In genomic region chr2:207143131-207143473, GRCh38 we compare ENCODE assay signal across 9 cellular contexts. TPM values are rescaled to one million over a fixed set of nuclear protein-coding genes. Genes with fewer than 3 reads are reported as not detected.
DNase-seq lines count a peak whose midpoint lies in the region; ATAC-seq, FAIRE-seq and TF ChIP-seq lines count a peak whose summit lies in the region.
"Had no signal": no experiment of that assay in that cellular context is flagged by ENCODE, and none has a peak within 500 bp of the region (broad histone marks: within the 10 kb centered on the region; RNA-seq: fewer than 3 reads in every experiment).

No MANE protein-coding gene starts in this region.

- no peak overlapping the region for H3K9ac ChIP-seq in endodermal cell (ENCODE audit: extremely low read depth, low read length, poor library complexity, severe bottlenecking)

- WGBS in endodermal cell (ENCODE audit: insufficient coverage in 1 of 2, insufficient read length in 1 of 2), 2 experiments = no CpG with 5 or more reads among the region's 2 CpGs
- WGBS in pancreas, 2 donors = 67 to 74% methylated on average over 2 of the region's 2 CpGs

- peaks cover 70% of the 10 kb centered on the region for H3K4me1 Mint-ChIP-seq in endodermal cell

- TF ChIP-seq CTCF in endodermal cell (conservative IDR thresholded peaks at IDR 0.05) (no peak), pancreas (IDR thresholded peaks at IDR 0.05) (no peak)

- no peaks in the 10 kb centered on the region for H3K9me3 Mint-ChIP-seq in endodermal cell

- no peaks in the 10 kb centered on the region for H3K27me3 Mint-ChIP-seq in endodermal cell (ENCODE audit: insufficient read depth)

- H3K27ac Mint-ChIP-seq in endodermal cell = peak overlapping the region; percentile 52

- ATAC-seq in GM18502 (IDR thresholded peaks at IDR 0.05; ENCODE audit: poor library complexity, unreplicated experiment) (peak; percentile 14), pancreas (peak in 3 of 4 donors; percentile 8 to 64 (median 43)), HG03135 (IDR thresholded peaks at IDR 0.05; ENCODE audit: unreplicated experiment) (no peak)

- peaks cover 65% of the 10 kb centered on the region for H3K36me3 ChIP-seq in endodermal cell (ENCODE audit: control insufficient read depth, insufficient read depth, low read length)
- no peaks in the 10 kb centered on the region for H3K36me3 ChIP-seq in pancreas

- peaks cover 25% of the 10 kb centered on the region for H3K36me3 Mint-ChIP-seq in endodermal cell (ENCODE audit: low read depth)

- DNase-seq in MV-4-11 (lab: John Stamatoyannopoulos, UW) = peak; percentile 85
- no peak for DNase-seq in endodermal cell
- DNase-seq in pancreas = no peak
- no peak for DNase-seq in HCEC 1CT
- no peak for DNase-seq in NCI-H1694 treated with DMSO at 0.1 percent for 48 hours (lab: John Stamatoyannopoulos, UW)
- no peak for DNase-seq in DMS53 (lab: John Stamatoyannopoulos, UW)
- DNase-seq: NCI-H2029 had no signal

- peaks cover 27% of the 10 kb centered on the region for H3K4me1 ChIP-seq in endodermal cell (ENCODE audit: control insufficient read depth, insufficient read depth, low read length)
- peaks cover 0 to 11% (median 0%) of the 10 kb centered on the region in 3 donors for H3K4me1 ChIP-seq in pancreas

- peak overlapping the region; percentile 85 for H3K27ac ChIP-seq in endodermal cell (ENCODE audit: low read depth, low read length)
- H3K27ac ChIP-seq in pancreas = peak overlapping the region in 2 of 4 donors; percentile 71 to 74

- H3K27me3 ChIP-seq in endodermal cell (ENCODE audit: control insufficient read depth, insufficient read depth, low read length, poor library complexity, severe bottlenecking) (no peaks in the 10 kb centered on the region), pancreas (no peaks in the 10 kb centered on the region)

- intact Hi-C loops in pancreas (cut with DNase I) = no loop called here

- H3K9me3 ChIP-seq in endodermal cell (ENCODE audit: control insufficient read depth, low read length) (no peaks in the 10 kb centered on the region), pancreas (no peaks in the 10 kb centered on the region)

- FAIRE-seq in pancreas (lab: Jason Lieb, UNC) = no peak

- peak overlapping the region; percentile 10 for H3K4me3 Mint-ChIP-seq in endodermal cell

- H3K4me3 ChIP-seq in endodermal cell (ENCODE audit: low read length) = peak overlapping the region; percentile 30
- H3K4me3 ChIP-seq in pancreas = no peak overlapping the region

RNA-seq across cellular contexts. Expression of gene KLF7, which starts 22.6 kb away (rescaled TPM):
- total RNA-seq in endodermal cell (10 to 100 TPM; 27.4 to 27.8 TPM), pancreas (10 to 100 TPM in 1 of 6 donors, 1 to 10 TPM in 5; 2.4 to 15.0 (median 6.8) TPM)
- polyA plus RNA-seq in endodermal cell (2013, experiment 1 of 2) = 23.3 TPM
- polyA plus RNA-seq in endodermal cell (2013, experiment 2 of 2) = 22.4 TPM
- polyA plus RNA-seq in pancreas = 1 to 10 TPM; 2.5 to 3.1 TPM
